16 cellular contexts compared by ENCODE assay signal in the genomic region with DNA sequence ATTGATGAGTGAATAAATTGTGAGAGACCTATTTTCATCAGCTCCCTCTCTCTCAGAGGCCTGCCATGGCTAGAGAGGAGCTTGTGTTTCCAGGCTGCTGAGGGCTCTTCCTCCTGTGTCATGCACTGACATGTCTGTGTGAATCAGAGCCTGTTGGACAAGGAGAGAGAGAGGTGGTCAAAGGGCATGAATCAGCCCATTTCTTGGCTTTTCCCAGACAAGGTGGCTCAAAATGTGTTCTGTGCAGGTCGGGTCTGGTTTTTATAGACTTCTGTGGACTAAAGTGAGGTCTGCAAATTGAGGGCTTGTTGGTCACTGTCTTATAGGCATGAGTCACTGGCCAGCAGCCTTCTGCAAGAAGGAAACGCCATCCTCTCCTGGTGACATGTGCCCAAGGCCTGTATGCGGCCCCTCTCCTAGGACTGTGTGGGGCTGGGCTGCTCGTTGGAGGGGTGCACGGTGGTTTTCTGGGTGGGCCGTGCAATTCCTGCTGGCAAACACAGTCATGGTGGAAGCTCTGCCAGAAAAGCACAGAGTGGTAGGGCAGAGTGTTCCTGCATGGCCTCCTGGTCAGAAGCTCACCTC.
DNase-seq lines count a peak whose midpoint lies in the region; ATAC-seq and TF ChIP-seq lines count a peak whose summit lies in the region.
"Had no signal": no experiment of that assay in that cellular context is flagged by ENCODE, and none has a peak within 500 bp of the region (broad histone marks: within the 10 kb centered on the region; RNA-seq: fewer than 3 reads in every experiment).

No MANE protein-coding gene starts in this region.

- no peaks in the 10 kb centered on the region for H3K4me1 Mint-ChIP-seq in activated T-helper 17 cell treated with anti-CD3 and anti-CD28 coated beads, Interleukin-2, amount 50 U/mL, for 72 hours
- H3K4me1 Mint-ChIP-seq: activated CD8-positive, alpha-beta memory T cell treated with anti-CD3 and anti-CD28 coated beads, Interleukin-2, amount 10 ng/mL, durations not matched to agents 7 days and 5 days; activated naive CD4-positive, alpha-beta T cell treated with anti-CD3 and anti-CD28 coated beads, Interleukin-2, amount 50 U/mL, for 24 hours had no signal

- H3K79me2 ChIP-seq in mammary epithelial cell (ENCODE audit: insufficient read depth, low read length), result no peaks in the 10 kb centered on the region

- no peak overlapping the region for H3K27ac Mint-ChIP-seq in activated T-helper 17 cell treated with anti-CD3 and anti-CD28 coated beads, Interleukin-2, amount 50 U/mL, for 72 hours
- H3K27ac Mint-ChIP-seq: activated CD8-positive, alpha-beta memory T cell treated with anti-CD3 and anti-CD28 coated beads, Interleukin-2, amount 10 ng/mL, durations not matched to agents 7 days and 5 days; activated naive CD4-positive, alpha-beta T cell treated with anti-CD3 and anti-CD28 coated beads, Interleukin-2, amount 50 U/mL, for 24 hours had no signal

- peak overlapping the region; percentile 56 for H3K27ac ChIP-seq in mammary epithelial cell (ENCODE audit: insufficient read depth, low read depth, low read length)
- H3K27ac ChIP-seq: gastroesophageal sphincter, testis had no signal

- CTCF ChIA-PET in mammary epithelial cell (lab: Charles Lee; ENCODE audit: low non-redundant PET), result no interaction called here

- in situ Hi-C loops in mammary epithelial cell (cut with MboI; ENCODE audit: low sequenced_read_pairs in 2 of 2), result no loop called here

- peaks cover 32% of the 10 kb centered on the region for H3K4me1 ChIP-seq in mammary epithelial cell (ENCODE audit: insufficient read depth, low read length)
- H3K4me1 ChIP-seq: gastroesophageal sphincter, testis had no signal

- no peak overlapping the region for H3K4me3 Mint-ChIP-seq in activated T-helper 17 cell treated with anti-CD3 and anti-CD28 coated beads, Interleukin-2, amount 50 U/mL, for 72 hours
- H3K4me3 Mint-ChIP-seq: activated CD8-positive, alpha-beta memory T cell treated with anti-CD3 and anti-CD28 coated beads, Interleukin-2, amount 10 ng/mL, durations not matched to agents 7 days and 5 days; activated naive CD4-positive, alpha-beta T cell treated with anti-CD3 and anti-CD28 coated beads, Interleukin-2, amount 50 U/mL, for 24 hours had no signal

- H2AFZ ChIP-seq in mammary epithelial cell (ENCODE audit: low read depth, low read length), result peak overlapping the region; percentile 2

- H3K27me3 Mint-ChIP-seq in activated T-helper 17 cell treated with anti-CD3 and anti-CD28 coated beads, Interleukin-2, amount 50 U/mL, for 72 hours, result peaks cover 7% of the 10 kb centered on the region

- no peaks in the 10 kb centered on the region for H3K36me3 Mint-ChIP-seq in activated T-helper 17 cell treated with anti-CD3 and anti-CD28 coated beads, Interleukin-2, amount 50 U/mL, for 72 hours (ENCODE audit: low read depth)
- H3K36me3 Mint-ChIP-seq: activated CD8-positive, alpha-beta memory T cell treated with anti-CD3 and anti-CD28 coated beads, Interleukin-2, amount 10 ng/mL, durations not matched to agents 7 days and 5 days; activated naive CD4-positive, alpha-beta T cell treated with anti-CD3 and anti-CD28 coated beads, Interleukin-2, amount 50 U/mL, for 24 hours had no signal

- H4K20me1 ChIP-seq in mammary epithelial cell (ENCODE audit: insufficient read depth, low read length), result no peaks in the 10 kb centered on the region

- ATAC-seq in activated T-helper 17 cell treated with anti-CD3 and anti-CD28 coated beads, Interleukin-2, amount 50 U/mL, for 72 hours (replicated peaks), result no peak
- ATAC-seq: activated CD8-positive, alpha-beta memory T cell treated with anti-CD3 and anti-CD28 coated beads, Interleukin-2, amount 10 ng/mL, durations not matched to agents 7 days and 5 days; gastroesophageal sphincter had no signal

- H3K9me3 ChIP-seq in mammary epithelial cell (replicated peaks; ENCODE audit: insufficient read depth, low read length), result no peaks in the 10 kb centered on the region
- H3K9me3 ChIP-seq: testis had no signal

- no peaks in the 10 kb centered on the region for H3K27me3 ChIP-seq in mammary epithelial cell (ENCODE audit: insufficient read depth, low read length)
- H3K27me3 ChIP-seq: testis had no signal

- DNase-seq in AG08395 (ENCODE audit: low spot score) (peak; percentile 64), LHCN-M2 (ENCODE audit: low read depth) (peak; percentile 75), mammary epithelial cell (peak; percentile 98), iris pigment epithelial cell (ENCODE audit: low read depth) (peak; percentile 77), UCSD-AML1 (lab: John Stamatoyannopoulos, UW; ENCODE audit: unreplicated experiment) (no peak), iPS-NIHi7 (ENCODE audit: extremely low spot score) (no peak)
- DNase-seq in effector CD8-positive, alpha-beta T cell (lab: John Stamatoyannopoulos, UW), result no peak
- DNase-seq: activated CD8-positive, alpha-beta memory T cell treated with anti-CD3 and anti-CD28 coated beads, Interleukin-2, amount 10 ng/mL, durations not matched to agents 7 days and 5 days; DMS 273 treated with DMSO at 0.1 percent for 48 hours; NCI-H1694 treated with DMSO at 0.1 percent for 48 hours; NCI-H69; Right ventricle myocardium superior; testis had no signal

- no TSS peak for BruUV-seq in mammary epithelial cell (replicated peaks; lab: Mats Ljungman, UMichigan)

- intact Hi-C loops in mammary epithelial cell (cut with micrococcal nuclease), result loop anchor here (1.0 to 5.0 kb wide), 2 partner anchors 12 to 99 kb away; partner anchors contain the start of gene FOXL1

- dilution Hi-C loops in mammary epithelial cell (cut with HindIII; ENCODE audit: low sequenced_read_pairs), result no loop called here

- H3K4me2 ChIP-seq in mammary epithelial cell (ENCODE audit: insufficient read depth, low read depth, low read length), result peak overlapping the region; percentile 0

- WGBS in mammary epithelial cell (ENCODE audit: low coverage, missing lambda C conversion rate), result 65% methylated on average over 5 of the region's 6 CpGs

- H3K9me3 Mint-ChIP-seq in activated T-helper 17 cell treated with anti-CD3 and anti-CD28 coated beads, Interleukin-2, amount 50 U/mL, for 72 hours, result no peaks in the 10 kb centered on the region
- H3K9me3 Mint-ChIP-seq: activated naive CD4-positive, alpha-beta T cell treated with anti-CD3 and anti-CD28 coated beads, Interleukin-2, amount 50 U/mL, for 24 hours had no signal

- no peaks in the 10 kb centered on the region for H3K36me3 ChIP-seq in mammary epithelial cell (ENCODE audit: insufficient read depth, low read length)
- H3K36me3 ChIP-seq: gastroesophageal sphincter had no signal

- no peak overlapping the region for H3K4me3 ChIP-seq in mammary epithelial cell (replicated peaks in 1 of 3; ENCODE audit: insufficient read depth in 1 of 3, low read depth in 2 of 3, low read length in 3 of 3)
- H3K4me3 ChIP-seq: gastroesophageal sphincter, testis had no signal

- no peak overlapping the region for H3K9ac ChIP-seq in mammary epithelial cell (ENCODE audit: insufficient read depth, low read length)

- no peak for TF ChIP-seq CTCF in mammary epithelial cell (conservative IDR thresholded peaks at IDR 0.05 in 1 of 2, IDR thresholded peaks at IDR 0.05 in 1 of 2; ENCODE audit: extremely low read depth in 1 of 2, insufficient read depth in 1 of 2, low read depth in 1 of 2, low read length in 2 of 2)

Comparison
In these comparisons a context has a peak if more than half of its experiments do, and no peak if none do; other contexts are left out.
1. DNase-seq: peak in AG08395 (single experiment), LHCN-M2 (single experiment), mammary epithelial cell (single experiment) and iris pigment epithelial cell (single experiment); none in UCSD-AML1 (single experiment), iPS-NIHi7 (single experiment) and effector CD8-positive, alpha-beta T cell (single experiment).